11 cellular contexts compared by ENCODE assay signal in the genomic region with DNA sequence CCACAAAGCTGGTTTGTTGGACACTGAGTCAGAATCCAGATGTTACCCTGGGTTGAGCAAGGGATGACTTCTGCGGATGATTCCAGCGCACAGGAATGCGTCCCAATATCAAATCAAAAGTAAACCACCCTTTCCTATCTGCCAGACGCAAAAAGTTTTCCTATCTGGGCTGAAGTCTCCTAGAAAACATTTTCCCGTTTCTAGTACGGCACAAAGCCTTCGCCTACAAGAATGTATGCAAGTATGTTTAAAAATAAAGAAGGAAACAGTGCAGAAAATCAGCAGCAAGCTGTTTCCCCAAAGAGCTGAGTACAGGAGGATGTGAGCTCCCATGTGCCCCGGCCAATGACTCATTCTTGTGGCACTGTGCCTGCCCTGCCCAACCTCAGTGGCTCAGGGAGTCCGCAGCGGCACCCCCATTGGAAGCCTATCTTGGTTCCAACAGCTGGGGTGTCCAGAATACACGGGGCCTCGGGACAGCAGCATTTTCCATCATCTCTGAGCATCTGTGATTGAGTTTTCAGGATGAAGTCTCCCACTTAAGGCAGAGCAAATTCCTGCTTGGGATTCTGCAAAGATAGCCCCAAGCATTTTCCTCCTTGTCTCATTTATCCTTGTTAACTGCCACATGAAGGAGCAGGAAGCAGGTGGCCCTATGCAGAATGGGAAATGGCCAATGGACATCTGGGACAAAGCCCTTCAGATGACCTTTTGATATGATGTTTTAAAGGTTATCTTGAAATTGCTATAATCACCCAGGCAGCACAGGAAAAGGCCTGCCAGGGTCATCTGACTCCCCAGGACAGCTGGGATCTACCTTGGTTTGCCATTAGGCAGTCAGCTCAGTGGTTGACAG. TPM values are rescaled to one million over a fixed set of nuclear protein-coding genes. Genes with fewer than 3 reads are reported as not detected.
A peak's percentile ranks its signal among the peaks of the same experiment; 100 is the strongest.
DNase-seq lines count a peak whose midpoint lies in the region; ATAC-seq and TF ChIP-seq lines count a peak whose summit lies in the region.
"Had no signal": no experiment of that assay in that cellular context is flagged by ENCODE, and none has a peak within 500 bp of the region (broad histone marks: within the 10 kb centered on the region; RNA-seq: fewer than 3 reads in every experiment).

No MANE protein-coding gene starts in this region.

- H3K4me3 ChIP-seq in colonic mucosa (no peak overlapping the region), neural progenitor cell (no peak overlapping the region)

- H3K4me1 ChIP-seq in colonic mucosa (peaks cover 6% of the 10 kb centered on the region), neural progenitor cell (peaks cover 17% of the 10 kb centered on the region)

- H3K9me3 Mint-ChIP-seq in neural progenitor cell, result peaks cover 5% of the 10 kb centered on the region
- H3K9me3 Mint-ChIP-seq: activated T-helper 17 cell treated with anti-CD3 and anti-CD28 coated beads, Interleukin-2, amount 50 U/mL, for 72 hours had no signal

- peaks cover 17% of the 10 kb centered on the region for H3K4me1 Mint-ChIP-seq in neural progenitor cell

- H3K27me3 ChIP-seq in colonic mucosa (no peaks in the 10 kb centered on the region), neural progenitor cell (peaks cover 61% of the 10 kb centered on the region)

- H3K27ac ChIP-seq in colonic mucosa (peak overlapping the region; percentile 19), neural progenitor cell (no peak overlapping the region)

- no peak for ATAC-seq in GM19023 (IDR thresholded peaks at IDR 0.05; ENCODE audit: unreplicated experiment)
- ATAC-seq: activated T-helper 17 cell treated with anti-CD3 and anti-CD28 coated beads, Interleukin-2, amount 50 U/mL, for 72 hours had no signal

- H3K36me3 Mint-ChIP-seq in neural progenitor cell, result no peaks in the 10 kb centered on the region

- peaks cover 22% of the 10 kb centered on the region for H3F3A ChIP-seq in neural progenitor cell (ENCODE audit: low read depth)

- intact Hi-C loops in colonic mucosa (cut with DNase I), result no loop called here

- DNase-seq in 8988T, result peak; percentile 69
- peak; percentile 70 for DNase-seq in colonic mucosa
- DNase-seq in lung microvascular endothelial cell (ENCODE audit: low read depth in 2 of 2), result peak; percentile 57 to 83
- no peak for DNase-seq in HuH-7 (ENCODE audit: low spot score)
- DNase-seq in COR-L47 (lab: John Stamatoyannopoulos, UW), result no peak
- DNase-seq in neural progenitor cell (ENCODE audit: low spot score), result no peak
- DNase-seq: NCI-H748 treated with DMSO at 0.1 percent for 48 hours; stimulated activated CD8-positive, alpha-beta memory T cell treated with anti-CD3 and anti-CD28 coated beads, Interleukin-4, amount 100 ng/mL, for 48 hours had no signal

- H3K79me2 ChIP-seq in neural progenitor cell (ENCODE audit: low read depth), result no peaks in the 10 kb centered on the region

- H3K9ac ChIP-seq in colonic mucosa (ENCODE audit: low read depth in 2 of 2, low read length in 2 of 2), result no peak overlapping the region
- no peak overlapping the region for H3K9ac ChIP-seq in neural progenitor cell

- H3K36me3 ChIP-seq in colonic mucosa (no peaks in the 10 kb centered on the region), neural progenitor cell (no peaks in the 10 kb centered on the region)

- H3K4me2 ChIP-seq in neural progenitor cell, result no peak overlapping the region

- H4K20me1 ChIP-seq in neural progenitor cell (ENCODE audit: low read depth), result peaks cover 11% of the 10 kb centered on the region

- H3K9me3 ChIP-seq in colonic mucosa (no peaks in the 10 kb centered on the region), neural progenitor cell (ENCODE audit: low read depth) (no peaks in the 10 kb centered on the region)

- TF ChIP-seq EP300 in Ishikawa (IDR thresholded peaks at IDR 0.05; ENCODE audit: borderline replicate concordance), result no peak

- H3K27me3 Mint-ChIP-seq in neural progenitor cell (ENCODE audit: insufficient read depth, low read depth), result peaks cover 23% of the 10 kb centered on the region

- TF ChIP-seq CTCF in colonic mucosa (IDR thresholded peaks at IDR 0.05), result no peak
- TF ChIP-seq CTCF in neural progenitor cell (IDR thresholded peaks at IDR 0.05), result no peak

- no peak overlapping the region for H3K27ac Mint-ChIP-seq in neural progenitor cell
- H3K27ac Mint-ChIP-seq: activated T-helper 17 cell treated with anti-CD3 and anti-CD28 coated beads, Interleukin-2, amount 50 U/mL, for 72 hours had no signal

- H2AFZ ChIP-seq in neural progenitor cell (replicated peaks), result no peak overlapping the region

- H3K4me3 Mint-ChIP-seq in neural progenitor cell, result no peak overlapping the region
- H3K4me3 Mint-ChIP-seq: activated T-helper 17 cell treated with anti-CD3 and anti-CD28 coated beads, Interleukin-2, amount 50 U/mL, for 72 hours had no signal

- TF ChIP-seq RAD21 in Ishikawa (IDR thresholded peaks at IDR 0.05; ENCODE audit: low read depth), result no peak

TF ChIP-seq in Ishikawa, 13 proteins besides CTCF, POLR2A, EP300 and RAD21:
- TF ChIP-seq, protein P1, sequence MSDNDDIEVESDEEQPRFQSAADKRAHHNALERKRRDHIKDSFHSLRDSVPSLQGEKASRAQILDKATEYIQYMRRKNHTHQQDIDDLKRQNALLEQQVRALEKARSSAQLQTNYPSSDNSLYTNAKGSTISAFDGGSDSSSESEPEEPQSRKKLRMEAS (IDR thresholded peaks at IDR 0.05), result peak; percentile 30; the same call in 1 of the 2 replicates
- no peak for TF ChIP-seq CEBPB (IDR thresholded peaks at IDR 0.05)
- TF ChIP-seq EGR1 (IDR thresholded peaks at IDR 0.05), result no peak
- TF ChIP-seq TCF12 (IDR thresholded peaks at IDR 0.05; ENCODE audit: low read depth), result no peak
- TF ChIP-seq, protein P2, sequence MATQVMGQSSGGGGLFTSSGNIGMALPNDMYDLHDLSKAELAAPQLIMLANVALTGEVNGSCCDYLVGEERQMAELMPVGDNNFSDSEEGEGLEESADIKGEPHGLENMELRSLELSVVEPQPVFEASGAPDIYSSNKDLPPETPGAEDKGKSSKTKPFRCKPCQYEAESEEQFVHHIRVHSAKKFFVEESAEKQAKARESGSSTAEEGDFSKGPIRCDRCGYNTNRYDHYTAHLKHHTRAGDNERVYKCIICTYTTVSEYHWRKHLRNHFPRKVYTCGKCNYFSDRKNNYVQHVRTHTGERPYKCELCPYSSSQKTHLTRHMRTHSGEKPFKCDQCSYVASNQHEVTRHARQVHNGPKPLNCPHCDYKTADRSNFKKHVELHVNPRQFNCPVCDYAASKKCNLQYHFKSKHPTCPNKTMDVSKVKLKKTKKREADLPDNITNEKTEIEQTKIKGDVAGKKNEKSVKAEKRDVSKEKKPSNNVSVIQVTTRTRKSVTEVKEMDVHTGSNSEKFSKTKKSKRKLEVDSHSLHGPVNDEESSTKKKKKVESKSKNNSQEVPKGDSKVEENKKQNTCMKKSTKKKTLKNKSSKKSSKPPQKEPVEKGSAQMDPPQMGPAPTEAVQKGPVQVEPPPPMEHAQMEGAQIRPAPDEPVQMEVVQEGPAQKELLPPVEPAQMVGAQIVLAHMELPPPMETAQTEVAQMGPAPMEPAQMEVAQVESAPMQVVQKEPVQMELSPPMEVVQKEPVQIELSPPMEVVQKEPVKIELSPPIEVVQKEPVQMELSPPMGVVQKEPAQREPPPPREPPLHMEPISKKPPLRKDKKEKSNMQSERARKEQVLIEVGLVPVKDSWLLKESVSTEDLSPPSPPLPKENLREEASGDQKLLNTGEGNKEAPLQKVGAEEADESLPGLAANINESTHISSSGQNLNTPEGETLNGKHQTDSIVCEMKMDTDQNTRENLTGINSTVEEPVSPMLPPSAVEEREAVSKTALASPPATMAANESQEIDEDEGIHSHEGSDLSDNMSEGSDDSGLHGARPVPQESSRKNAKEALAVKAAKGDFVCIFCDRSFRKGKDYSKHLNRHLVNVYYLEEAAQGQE (IDR thresholded peaks at IDR 0.05; ENCODE audit: low read depth), result no peak
- no peak for TF ChIP-seq CREB1 (IDR thresholded peaks at IDR 0.05; ENCODE audit: low read depth)
- TF ChIP-seq TAF1 (IDR thresholded peaks at IDR 0.05; ENCODE audit: low read depth), result no peak
- 0 out of 2 replicates have a peak, but pooled peaks have one; percentile 19 for TF ChIP-seq NFIC (IDR thresholded peaks at IDR 0.05)
- TF ChIP-seq YY1 (IDR thresholded peaks at IDR 0.05; ENCODE audit: low read depth), result no peak
- TF ChIP-seq TEAD4 (IDR thresholded peaks at IDR 0.05), result no peak
- TF ChIP-seq, protein P3, sequence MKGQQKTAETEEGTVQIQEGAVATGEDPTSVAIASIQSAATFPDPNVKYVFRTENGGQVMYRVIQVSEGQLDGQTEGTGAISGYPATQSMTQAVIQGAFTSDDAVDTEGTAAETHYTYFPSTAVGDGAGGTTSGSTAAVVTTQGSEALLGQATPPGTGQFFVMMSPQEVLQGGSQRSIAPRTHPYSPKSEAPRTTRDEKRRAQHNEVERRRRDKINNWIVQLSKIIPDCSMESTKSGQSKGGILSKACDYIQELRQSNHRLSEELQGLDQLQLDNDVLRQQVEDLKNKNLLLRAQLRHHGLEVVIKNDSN (IDR thresholded peaks at IDR 0.05), result no peak
- TF ChIP-seq FOXM1 (IDR thresholded peaks at IDR 0.05; ENCODE audit: borderline replicate concordance, low read depth), result no peak
- TF ChIP-seq ZBTB7A (IDR thresholded peaks at IDR 0.05; ENCODE audit: low read depth), result no peak

RNA-seq across cellular contexts. Expression of a gene that starts 17.5 kb away (rescaled TPM):
- total RNA-seq in colonic mucosa (under 1 TPM; 0.15 to 0.66 TPM), lung microvascular endothelial cell (not detected in 2 replicates), neural progenitor cell (ENCODE audit: low replicate concordance) (0.03 TPM in 1 of 2 replicates, not detected in the other)
- total RNA-seq: activated T-helper 17 cell treated with anti-CD3 and anti-CD28 coated beads, Interleukin-2, amount 50 U/mL, for 72 hours had no signal

RNA-seq across cellular contexts. Expression of a gene that starts 34.1 kb away (rescaled TPM):
- total RNA-seq in colonic mucosa (under 1 TPM; 0.12 to 0.19 TPM), lung microvascular endothelial cell (not detected in 2 replicates), neural progenitor cell (ENCODE audit: low replicate concordance) (not detected in 2 replicates)
- total RNA-seq: activated T-helper 17 cell treated with anti-CD3 and anti-CD28 coated beads, Interleukin-2, amount 50 U/mL, for 72 hours had no signal

RNA-seq across cellular contexts. Expression of a gene that starts 41.5 kb away (rescaled TPM):
- total RNA-seq in colonic mucosa, result not detected
- under 0.01 and 0.22 TPM in 2 replicates for total RNA-seq in lung microvascular endothelial cell
- 0.03 and 0.41 TPM in 2 replicates for total RNA-seq in neural progenitor cell (ENCODE audit: low replicate concordance)
- total RNA-seq: activated T-helper 17 cell treated with anti-CD3 and anti-CD28 coated beads, Interleukin-2, amount 50 U/mL, for 72 hours had no signal

Comparison
In these comparisons a context has a peak if more than half of its experiments do, and no peak if none do; other contexts are left out.
1. DNase-seq: peak in 8988T (single experiment), colonic mucosa (single experiment) and lung microvascular endothelial cell (2 of 2); none in HuH-7 (single experiment), COR-L47 (single experiment) and neural progenitor cell (single experiment).